14 cellular contexts compared by ENCODE assay signal in the genomic region with DNA sequence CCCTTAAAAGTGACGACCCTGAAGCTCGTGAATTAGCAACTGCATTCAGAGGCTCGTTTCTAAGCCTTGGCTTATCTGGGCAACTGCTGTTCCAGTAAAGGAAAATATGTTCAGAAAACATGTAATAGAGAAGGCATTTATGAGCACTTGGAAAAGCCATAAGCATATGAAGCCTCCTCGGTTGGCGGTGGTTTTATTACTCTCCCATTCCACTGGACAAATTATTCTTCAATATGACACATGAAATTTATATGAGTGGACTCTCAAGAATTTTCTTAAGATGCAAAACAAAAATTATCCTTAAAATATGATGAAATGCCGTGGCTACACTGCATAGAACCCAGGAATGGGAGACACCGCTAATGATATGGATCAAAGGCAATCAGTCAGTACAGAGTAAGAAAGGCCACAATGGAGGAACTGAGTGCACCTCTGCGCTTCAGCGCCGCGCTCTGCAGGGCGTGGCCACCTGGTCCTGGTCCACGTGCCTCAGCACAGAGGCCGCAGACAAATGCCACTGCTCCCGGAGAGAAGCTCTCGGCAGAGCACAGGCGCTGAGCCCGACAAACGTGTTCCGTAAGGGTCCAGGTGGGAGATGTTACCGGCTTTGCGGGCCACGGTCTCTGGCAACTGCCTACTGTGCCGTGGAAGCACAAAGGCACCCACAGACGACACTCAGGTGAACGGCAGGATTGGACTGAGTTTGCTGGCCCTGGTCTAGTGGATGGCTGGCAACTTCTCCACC.
"Had no signal": no experiment of that assay in that cellular context is flagged by ENCODE, and none has a peak within 500 bp of the region (broad histone marks: within the 10 kb centered on the region; RNA-seq: fewer than 3 reads in every experiment).

No MANE protein-coding gene starts in this region.

- H3K27me3 ChIP-seq: hepatocyte had no signal

- H3K36me3 Mint-ChIP-seq: activated naive CD4-positive, alpha-beta T cell treated with anti-CD3 and anti-CD28 coated beads, Interleukin-2, amount 10 ng/mL, durations not matched to agents 7 days and 5 days had no signal

- DNase-seq: activated CD4-positive, alpha-beta memory T cell treated with anti-CD3 and anti-CD28 coated beads, Interleukin-2, amount 10 ng/mL, durations not matched to agents 7 days and 5 days; activated naive CD4-positive, alpha-beta T cell treated with anti-CD3 and anti-CD28 coated beads, Interleukin-2, amount 10 ng/mL, durations not matched to agents 7 days and 5 days; activated T-cell treated with anti-CD3 and anti-CD28 coated beads, Interleukin-2, amount 50 U/mL, for 24 hours; erythroblast; retina; small intestine; stimulated activated CD4-positive, alpha-beta T cell treated with anti-CD3 and anti-CD28 coated beads, Interleukin-4, amount 100 ng/mL, for 4 hours; stimulated activated CD8-positive, alpha-beta memory T cell treated with anti-CD3 and anti-CD28 coated beads, Interleukin-4, amount 100 ng/mL, for 48 hours; WERI-Rb-1 had no signal

- H3K4me1 Mint-ChIP-seq: activated CD4-positive, alpha-beta memory T cell treated with anti-CD3 and anti-CD28 coated beads, Interleukin-2, amount 10 ng/mL, durations not matched to agents 7 days and 5 days; activated naive CD4-positive, alpha-beta T cell treated with anti-CD3 and anti-CD28 coated beads, Interleukin-2, amount 10 ng/mL, durations not matched to agents 7 days and 5 days; mesothelial cell of epicardium had no signal

- H3K4me3 Mint-ChIP-seq: activated CD4-positive, alpha-beta memory T cell treated with anti-CD3 and anti-CD28 coated beads, Interleukin-2, amount 10 ng/mL, durations not matched to agents 7 days and 5 days; activated naive CD4-positive, alpha-beta T cell treated with anti-CD3 and anti-CD28 coated beads, Interleukin-2, amount 10 ng/mL, durations not matched to agents 7 days and 5 days; activated T-cell treated with anti-CD3 and anti-CD28 coated beads, Interleukin-2, amount 50 U/mL, for 24 hours; mesothelial cell of epicardium; stimulated activated naive CD8-positive, alpha-beta T cell treated with anti-CD3 and anti-CD28 coated beads, Interleukin-15, Interleukin-2, amounts not matched to agents 100 ng/mL and 50 ng/mL, for 24 hours; T-helper 1 cell treated with Interleukin-12 subunit alpha and Interleukin-12 subunit beta and Interleukin-4 antibody, amounts not matched to agents 30 μg/mL and 1 μg/mL, for 36 hours had no signal

- H3K27ac ChIP-seq: hepatocyte, parathyroid adenoma, WERI-Rb-1 had no signal

- H3K27ac Mint-ChIP-seq: activated CD4-positive, alpha-beta memory T cell treated with anti-CD3 and anti-CD28 coated beads, Interleukin-2, amount 10 ng/mL, durations not matched to agents 7 days and 5 days; activated naive CD4-positive, alpha-beta T cell treated with anti-CD3 and anti-CD28 coated beads, Interleukin-2, amount 10 ng/mL, durations not matched to agents 7 days and 5 days; activated T-cell treated with anti-CD3 and anti-CD28 coated beads, Interleukin-2, amount 50 U/mL, for 24 hours; mesothelial cell of epicardium; stimulated activated naive CD8-positive, alpha-beta T cell treated with anti-CD3 and anti-CD28 coated beads, Interleukin-15, Interleukin-2, amounts not matched to agents 100 ng/mL and 50 ng/mL, for 24 hours; T-helper 1 cell treated with Interleukin-12 subunit alpha and Interleukin-12 subunit beta and Interleukin-4 antibody, amounts not matched to agents 30 μg/mL and 1 μg/mL, for 36 hours had no signal

- H3K4me2 ChIP-seq: hepatocyte had no signal

- H3K79me2 ChIP-seq: hepatocyte, parathyroid adenoma had no signal

- H3K4me3 ChIP-seq: hepatocyte had no signal

- H3K27me3 Mint-ChIP-seq: activated CD4-positive, alpha-beta memory T cell treated with anti-CD3 and anti-CD28 coated beads, Interleukin-2, amount 10 ng/mL, durations not matched to agents 7 days and 5 days; activated naive CD4-positive, alpha-beta T cell treated with anti-CD3 and anti-CD28 coated beads, Interleukin-2, amount 10 ng/mL, durations not matched to agents 7 days and 5 days; activated T-cell treated with anti-CD3 and anti-CD28 coated beads, Interleukin-2, amount 50 U/mL, for 24 hours; stimulated activated naive CD8-positive, alpha-beta T cell treated with anti-CD3 and anti-CD28 coated beads, Interleukin-15, Interleukin-2, amounts not matched to agents 100 ng/mL and 50 ng/mL, for 24 hours had no signal

- H3K9ac ChIP-seq: parathyroid adenoma had no signal

- H3K9me3 Mint-ChIP-seq: activated CD4-positive, alpha-beta memory T cell treated with anti-CD3 and anti-CD28 coated beads, Interleukin-2, amount 10 ng/mL, durations not matched to agents 7 days and 5 days; activated naive CD4-positive, alpha-beta T cell treated with anti-CD3 and anti-CD28 coated beads, Interleukin-2, amount 10 ng/mL, durations not matched to agents 7 days and 5 days; activated T-cell treated with anti-CD3 and anti-CD28 coated beads, Interleukin-2, amount 50 U/mL, for 24 hours; mesothelial cell of epicardium; stimulated activated naive CD8-positive, alpha-beta T cell treated with anti-CD3 and anti-CD28 coated beads, Interleukin-15, Interleukin-2, amounts not matched to agents 100 ng/mL and 50 ng/mL, for 24 hours; T-helper 1 cell treated with Interleukin-12 subunit alpha and Interleukin-12 subunit beta and Interleukin-4 antibody, amounts not matched to agents 30 μg/mL and 1 μg/mL, for 36 hours had no signal

- H2AFZ ChIP-seq: hepatocyte, parathyroid adenoma had no signal

- H3K36me3 ChIP-seq: WERI-Rb-1 had no signal

- H3K4me1 ChIP-seq: parathyroid adenoma had no signal
